Comparison of ENCODE assay signal across 14 cellular contexts in the genomic region with DNA sequence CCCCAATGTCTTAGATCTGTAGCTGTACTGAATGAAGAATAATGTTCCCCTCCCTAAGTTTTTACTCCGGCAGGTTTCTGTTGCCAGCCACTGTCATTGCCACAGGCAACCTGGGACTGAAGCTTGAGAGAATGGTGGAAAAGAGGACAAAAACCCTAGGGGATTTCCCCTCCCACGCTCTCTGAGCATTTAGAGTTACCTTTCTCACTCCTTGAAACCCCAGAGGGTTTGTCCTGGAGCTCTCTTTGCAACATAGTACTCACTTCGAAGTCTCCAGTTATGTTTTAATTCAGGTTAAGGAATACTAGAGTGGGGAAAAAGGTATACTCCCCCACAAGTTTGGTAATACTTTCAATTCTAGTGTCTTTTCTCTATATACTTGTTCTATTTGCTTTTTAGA. TPM values are rescaled to one million over a fixed set of nuclear protein-coding genes. Genes with fewer than 3 reads are reported as not detected.
DNase-seq lines count a peak whose midpoint lies in the region; ATAC-seq and TF ChIP-seq lines count a peak whose summit lies in the region.
"Had no signal": no experiment of that assay in that cellular context is flagged by ENCODE, and none has a peak within 500 bp of the region (broad histone marks: within the 10 kb centered on the region; RNA-seq: fewer than 3 reads in every experiment).

No MANE protein-coding gene starts in this region.

- H3K27ac ChIP-seq in adrenal gland: no peak overlapping the region
- H3K27ac ChIP-seq: BLaER1 treated with 17β-estradiol and CSF1 and Interleukin-3, amounts not matched to agents 10 nM and 100 nM had no signal

- H3K4me1 ChIP-seq in adrenal gland (replicated peaks in 1 of 2): peaks cover 0 to 6% of the 10 kb centered on the region in 2 donors
- H3K4me1 ChIP-seq: BLaER1 treated with 17β-estradiol and CSF1 and Interleukin-3, amounts not matched to agents 10 nM and 100 nM had no signal

- no peaks in the 10 kb centered on the region for H3K9me3 ChIP-seq in adrenal gland (replicated peaks in 1 of 3)

- no peaks in the 10 kb centered on the region for H3K36me3 Mint-ChIP-seq in activated naive CD8-positive, alpha-beta T cell treated with anti-CD3 and anti-CD28 coated beads, Interleukin-2, amount 50 U/mL, for 24 hours (ENCODE audit: low read depth)

- H3K36me3 ChIP-seq in adrenal gland (replicated peaks in 1 of 2): no peaks in the 10 kb centered on the region
- H3K36me3 ChIP-seq: BLaER1 treated with 17β-estradiol and CSF1 and Interleukin-3, amounts not matched to agents 10 nM and 100 nM had no signal

- TF ChIP-seq POLR2A in adrenal gland (IDR thresholded peaks at IDR 0.05): no peak

- no peak overlapping the region for H3K4me3 Mint-ChIP-seq in activated naive CD8-positive, alpha-beta T cell treated with anti-CD3 and anti-CD28 coated beads, Interleukin-2, amount 50 U/mL, for 24 hours

- no peaks in the 10 kb centered on the region for H3K27me3 Mint-ChIP-seq in activated naive CD8-positive, alpha-beta T cell treated with anti-CD3 and anti-CD28 coated beads, Interleukin-2, amount 50 U/mL, for 24 hours

- H3K9me3 Mint-ChIP-seq in activated naive CD8-positive, alpha-beta T cell treated with anti-CD3 and anti-CD28 coated beads, Interleukin-2, amount 50 U/mL, for 24 hours: no peaks in the 10 kb centered on the region

- TF ChIP-seq CTCF in adrenal gland (IDR thresholded peaks at IDR 0.05): no peak

- no peaks in the 10 kb centered on the region for H3K27me3 ChIP-seq in adrenal gland

- 64 to 96% (median 81%) methylated on average over 3 of the region's 3 CpGs for WGBS in adrenal gland, 4 donors

- peak; percentile 30 for DNase-seq in activated naive CD8-positive, alpha-beta T cell treated with anti-CD3 and anti-CD28 coated beads, Interleukin-2, amount 50 U/mL, for 24 hours
- no peak for DNase-seq in AG08395 (ENCODE audit: low spot score)
- DNase-seq in adrenal gland: no peak
- no peak for DNase-seq in cerebellum (ENCODE audit: low spot score)
- DNase-seq: activated CD4-positive, CD25-positive, alpha-beta regulatory T cell treated with anti-CD3 and anti-CD28 coated beads, Interleukin-2, amount 50 U/mL, for 72 hours; hippocampal formation; NCI-H2081; T-helper 1 cell had no signal

- ATAC-seq in GM18498 (IDR thresholded peaks at IDR 0.05; ENCODE audit: unreplicated experiment): peak; percentile 43
- ATAC-seq in GM18909 (IDR thresholded peaks at IDR 0.05; ENCODE audit: poor library complexity, unreplicated experiment): peak; percentile 34
- ATAC-seq in HG02870 (IDR thresholded peaks at IDR 0.05; ENCODE audit: unreplicated experiment): peak; percentile 46
- peak; percentile 75 for ATAC-seq in activated naive CD8-positive, alpha-beta T cell treated with anti-CD3 and anti-CD28 coated beads, Interleukin-2, amount 50 U/mL, for 24 hours
- ATAC-seq in HG02588 (IDR thresholded peaks at IDR 0.05; ENCODE audit: unreplicated experiment): no peak

- peaks cover 23% of the 10 kb centered on the region for H3K4me1 Mint-ChIP-seq in activated naive CD8-positive, alpha-beta T cell treated with anti-CD3 and anti-CD28 coated beads, Interleukin-2, amount 50 U/mL, for 24 hours

- no peak overlapping the region for H3K4me3 ChIP-seq in adrenal gland
- H3K4me3 ChIP-seq: BLaER1 treated with 17β-estradiol and CSF1 and Interleukin-3, amounts not matched to agents 10 nM and 100 nM; smooth muscle cell had no signal

- intact Hi-C loops in adrenal gland (cut with DNase I): no loop called here

- H3K27ac Mint-ChIP-seq in activated naive CD8-positive, alpha-beta T cell treated with anti-CD3 and anti-CD28 coated beads, Interleukin-2, amount 50 U/mL, for 24 hours: peak overlapping the region; percentile 46

RNA-seq across cellular contexts. Expression of a gene that starts 31.5 kb away (rescaled TPM):
- total RNA-seq in adrenal gland (10 to 100 TPM; 31.3 to 78.1 (median 41.4) TPM), cerebellum (5.8 TPM)
- polyA plus RNA-seq in adrenal gland: 10 to 100 TPM; 13.4 to 24.8 (median 15.7) TPM

RNA-seq across cellular contexts. Expression of a gene that starts 35.6 kb away (rescaled TPM):
- total RNA-seq in adrenal gland (100 to 1,000 TPM in 5 of 8 donors, 10 to 100 TPM in 3; 72.0 to 188 (median 113) TPM), cerebellum (20.6 TPM)
- polyA plus RNA-seq in adrenal gland: 100 to 1,000 TPM in 1 of 3 donors, 10 to 100 TPM in 2; 71.5 to 210 (median 84.0) TPM
